Comparison of ENCODE assay signal across 29 cellular contexts in the genomic region with DNA sequence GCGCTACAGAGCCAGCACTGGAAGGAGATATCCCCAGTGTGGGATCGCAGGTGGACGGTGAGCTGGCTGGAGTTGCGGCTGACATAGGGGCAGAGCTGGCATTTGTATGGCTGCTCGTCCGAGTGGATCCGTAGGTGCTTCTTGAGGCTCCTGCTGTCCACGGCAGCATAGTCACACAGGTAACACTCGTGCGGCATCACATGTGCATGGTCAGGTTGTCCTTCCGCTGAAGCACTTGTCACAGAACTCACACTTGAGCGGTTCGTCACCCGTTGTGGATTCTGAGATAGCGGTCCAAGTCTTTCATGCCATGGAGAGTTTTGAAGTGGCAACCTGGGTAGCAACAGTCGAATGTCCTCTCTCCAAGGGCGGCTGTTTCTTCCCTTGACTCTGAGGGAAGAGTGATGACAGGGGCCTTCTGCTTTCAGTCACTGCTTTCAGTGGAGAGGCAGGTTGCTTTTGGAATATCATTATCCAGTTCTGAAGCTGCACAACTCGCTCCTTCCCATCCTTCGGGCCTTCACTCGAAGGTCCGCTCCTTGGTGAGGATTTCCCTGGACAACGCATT.
"Had no signal": no experiment of that assay in that cellular context is flagged by ENCODE, and none has a peak within 500 bp of the region (broad histone marks: within the 10 kb centered on the region; RNA-seq: fewer than 3 reads in every experiment).

No MANE protein-coding gene starts in this region.

- H3K27ac Mint-ChIP-seq: activated CD8-positive, alpha-beta T cell treated with anti-CD3 and anti-CD28 coated beads for 36 hours; activated naive CD8-positive, alpha-beta T cell; activated T-helper 17 cell treated with anti-CD3 and anti-CD28 coated beads, Interleukin-2, amount 50 U/mL, for 72 hours had no signal

- H3K9me3 Mint-ChIP-seq: activated CD8-positive, alpha-beta T cell treated with anti-CD3 and anti-CD28 coated beads for 36 hours; activated T-cell treated with anti-CD3 and anti-CD28 coated beads, Interleukin-2, amount 50 U/mL, for 4 hours; activated T-helper 17 cell treated with anti-CD3 and anti-CD28 coated beads, Interleukin-2, amount 50 U/mL, for 72 hours had no signal

- DNase-seq: activated CD4-positive, alpha-beta T cell treated with anti-CD3 and anti-CD28 coated beads for 48 hours; activated CD4-positive, alpha-beta T cell treated with anti-CD3 and anti-CD28 coated beads, Interleukin-2, amount 50 U/mL, for 1 hour; activated CD4-positive, alpha-beta T cell treated with anti-CD3 and anti-CD28 coated beads, Interleukin-2, amount 50 U/mL, for 48 hours; activated CD8-positive, alpha-beta memory T cell treated with anti-CD3 and anti-CD28 coated beads for 24 hours; activated CD8-positive, alpha-beta T cell treated with anti-CD3 and anti-CD28 coated beads for 36 hours; activated effector memory CD4-positive, alpha-beta T cell treated with Interleukin-2 at 50 U/mL for 16 hours; activated gamma-delta T cell treated with Interleukin-2 at 50 U/mL for 16 hours; activated naive CD4-positive, alpha-beta T cell treated with anti-CD3 and anti-CD28 coated beads, Interleukin-2, amount 50 U/mL, for 16 hours; activated naive CD4-positive, alpha-beta T cell treated with Interleukin-2 at 50 U/mL for 16 hours; activated T-cell treated with anti-CD3 and anti-CD28 coated beads, Interleukin-2, amount 50 U/mL, for 4 hours; amniotic stem cell; anterior cingulate cortex; brain microvascular endothelial cell; central memory CD4-positive, alpha-beta T cell; cerebellar nuclear complex; colonic mucosa; effector CD8-positive, alpha-beta T cell; foreskin fibroblast; head of caudate nucleus; T-helper 2 cell had no signal

- H3K4me3 Mint-ChIP-seq: activated CD8-positive, alpha-beta T cell treated with anti-CD3 and anti-CD28 coated beads for 36 hours; activated naive CD8-positive, alpha-beta T cell; activated T-cell treated with anti-CD3 and anti-CD28 coated beads, Interleukin-2, amount 50 U/mL, for 4 hours; activated T-helper 17 cell treated with anti-CD3 and anti-CD28 coated beads, Interleukin-2, amount 50 U/mL, for 72 hours had no signal

- H3K27me3 ChIP-seq: brain microvascular endothelial cell, colonic mucosa had no signal

- H3K36me3 ChIP-seq: brain microvascular endothelial cell, colonic mucosa had no signal

- H3K27ac ChIP-seq: brain microvascular endothelial cell, colonic mucosa, epithelial cell of prostate had no signal

- FAIRE-seq: astrocyte, bronchial epithelial cell, endometrium, endothelial cell of umbilical vein, frontal cortex had no signal

- ATAC-seq: activated CD8-positive, alpha-beta T cell treated with anti-CD3 and anti-CD28 coated beads for 36 hours; activated T-cell treated with anti-CD3 and anti-CD28 coated beads, Interleukin-2, amount 50 U/mL, for 4 hours; activated T-helper 17 cell treated with anti-CD3 and anti-CD28 coated beads, Interleukin-2, amount 50 U/mL, for 72 hours; esophagus mucosa had no signal

- H3K9me3 ChIP-seq: colonic mucosa had no signal

- H3K36me3 Mint-ChIP-seq: activated naive CD8-positive, alpha-beta T cell had no signal

- H3K4me1 Mint-ChIP-seq: activated T-helper 17 cell treated with anti-CD3 and anti-CD28 coated beads, Interleukin-2, amount 50 U/mL, for 72 hours had no signal

- H3K4me3 ChIP-seq: colonic mucosa had no signal

- H3K4me1 ChIP-seq: colonic mucosa had no signal
